8 cellular contexts compared by ENCODE assay signal in the genomic region with DNA sequence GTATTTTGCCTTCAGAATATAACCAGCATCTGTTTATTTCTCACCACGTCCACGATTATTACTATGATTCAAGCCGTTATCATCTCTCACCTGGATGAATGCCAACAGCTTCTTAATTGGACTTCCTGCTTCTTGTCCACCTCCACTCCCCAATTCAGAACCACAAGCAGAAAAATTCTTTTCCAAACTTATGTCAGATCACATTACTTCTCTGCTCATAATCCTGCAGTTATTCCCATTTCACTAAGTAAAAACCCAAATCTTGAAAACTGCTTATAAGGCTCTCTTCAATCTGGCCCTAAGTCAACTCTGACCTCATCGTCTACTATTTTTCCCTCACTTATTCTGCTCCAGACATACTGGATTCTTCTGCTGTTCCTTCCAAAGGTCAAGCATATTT. TPM values are rescaled to one million over a fixed set of nuclear protein-coding genes. Genes with fewer than 3 reads are reported as not detected.
DNase-seq lines count a peak whose midpoint lies in the region; ATAC-seq and TF ChIP-seq lines count a peak whose summit lies in the region.

No MANE protein-coding gene starts in this region.

- H3K9me3 ChIP-seq in fibroblast of lung (ENCODE audit: control insufficient read depth, insufficient read depth, low read depth, low read length) (no peaks in the 10 kb centered on the region), sigmoid colon (no peaks in the 10 kb centered on the region)

- TF ChIP-seq CTCF in fibroblast of lung (conservative IDR thresholded peaks at IDR 0.05 in 1 of 2, IDR thresholded peaks at IDR 0.05 in 1 of 2; ENCODE audit: low read depth in 1 of 2, low read length in 2 of 2): no peak
- TF ChIP-seq CTCF in sigmoid colon (IDR thresholded peaks at IDR 0.05): no peak

- TF ChIP-seq POLR2A in sigmoid colon (IDR thresholded peaks at IDR 0.05): no peak

- 17 to 52% methylated on average over 4 of the region's 4 CpGs for WGBS in sigmoid colon, 2 donors

- peak overlapping the region; percentile 69 for H3K4me2 ChIP-seq in fibroblast of lung (ENCODE audit: extremely low read depth, insufficient read depth, low read length)

- H3K9ac ChIP-seq in fibroblast of lung (ENCODE audit: insufficient read depth, low read length): no peak overlapping the region

- H3K79me2 ChIP-seq in fibroblast of lung (ENCODE audit: control insufficient read depth, insufficient read depth, low read length): peaks cover 19% of the 10 kb centered on the region

- no peak for ATAC-seq in esophagus mucosa
- ATAC-seq in GM19035 (IDR thresholded peaks at IDR 0.05; ENCODE audit: unreplicated experiment): no peak

- H3K36me3 ChIP-seq in fibroblast of lung (ENCODE audit: control insufficient read depth, insufficient read depth, low read length) (no peaks in the 10 kb centered on the region), sigmoid colon (no peaks in the 10 kb centered on the region)

- H4K20me1 ChIP-seq in fibroblast of lung (ENCODE audit: control insufficient read depth, extremely low read depth, insufficient read depth, low read length): no peaks in the 10 kb centered on the region

- TF ChIP-seq EP300 in sigmoid colon (IDR thresholded peaks at IDR 0.05): no peak

- H3K4me1 ChIP-seq in fibroblast of lung (ENCODE audit: control insufficient read depth, extremely low read depth, insufficient read depth, low read length): peaks cover 4% of the 10 kb centered on the region
- peaks cover 0 to 39% (median 23%) of the 10 kb centered on the region in 4 donors for H3K4me1 ChIP-seq in sigmoid colon

- H3K27me3 ChIP-seq in fibroblast of lung (ENCODE audit: control insufficient read depth, insufficient read depth, low read length) (no peaks in the 10 kb centered on the region), sigmoid colon (no peaks in the 10 kb centered on the region)

- H3K27ac ChIP-seq in fibroblast of lung (ENCODE audit: insufficient read depth, low read length): peak overlapping the region; percentile 41
- H3K27ac ChIP-seq in sigmoid colon: peak overlapping the region; percentile 95 to 100 (median 97)

- no peak overlapping the region for H2AFZ ChIP-seq in fibroblast of lung (ENCODE audit: low read length)

- intact Hi-C loops in sigmoid colon (cut with DNase I): loop anchor here (5.0 kb wide), 1 partner anchor 734 kb away; a partner anchor contains a TSS

- DNase-seq in GM04503 (ENCODE audit: low read depth) (peak; percentile 23), NCI-H748 treated with DMSO at 0.1 percent for 48 hours (lab: John Stamatoyannopoulos, UW) (peak; percentile 10), fibroblast of lung (ENCODE audit: low read depth in 2 of 2) (peak; percentile 76 to 79), sigmoid colon (no peak), NOMO-1 treated with dmso at 0.1 percent for 144 hours (lab: John Stamatoyannopoulos, UW; ENCODE audit: unreplicated experiment) (no peak), HPDE6-E6E7 (ENCODE audit: extremely low spot score) (no peak)

- H3K4me3 ChIP-seq in fibroblast of lung (replicated peaks in 1 of 4; ENCODE audit: control extremely low read depth in 1 of 4, insufficient read depth in 1 of 4, low read depth in 3 of 4, low read length in 4 of 4) (peak overlapping the region; percentile 22 to 88 (median 60)), sigmoid colon (peak overlapping the region in 3 of 4 donors; percentile 85 to 98 (median 90))

RNA-seq across cellular contexts. Expression of a gene that starts 2.0 kb away (rescaled TPM):
- 8.0 and 9.6 TPM in 2 replicates for total RNA-seq in fibroblast of lung
- polyA plus RNA-seq in fibroblast of lung: 10.3 and 12.9 TPM in 2 replicates
- 9.3 and 12.2 TPM in 2 replicates for polyA plus RNA-seq in fibroblast of lung (2012)
- 2.1 and 5.1 TPM in 2 replicates for polyA minus RNA-seq in fibroblast of lung (ENCODE audit: low replicate concordance)
- 10 to 100 TPM; 20.3 to 40.4 (median 27.3) TPM for total RNA-seq in sigmoid colon
- 1 to 10 TPM; 7.2 to 9.7 (median 7.7) TPM for polyA plus RNA-seq in sigmoid colon
- total RNA-seq in esophagus mucosa: 5.0 TPM

Comparison
In these comparisons a context has a peak if more than half of its experiments do, and no peak if none do; other contexts are left out.
1. DNase-seq: peak in GM04503 (single experiment), NCI-H748 treated with DMSO at 0.1 percent for 48 hours (single experiment) and fibroblast of lung (2 of 2); none in sigmoid colon (single experiment), NOMO-1 treated with dmso at 0.1 percent for 144 hours (single experiment) and HPDE6-E6E7 (single experiment).